18 cellular contexts compared by ENCODE assay signal in genomic region chr2:179446475-179447141, GRCh38.
DNase-seq lines count a peak whose midpoint lies in the region; ATAC-seq and TF ChIP-seq lines count a peak whose summit lies in the region.
"Had no signal": no experiment of that assay in that cellular context is flagged by ENCODE, and none has a peak within 500 bp of the region (broad histone marks: within the 10 kb centered on the region; RNA-seq: fewer than 3 reads in every experiment).

No MANE protein-coding gene starts in this region.

- TF ChIP-seq CTCF in GM23338 (conservative IDR thresholded peaks at IDR 0.05; ENCODE audit: low read depth in 2 of 2): no peak
- TF ChIP-seq CTCF in PC-3 (conservative IDR thresholded peaks at IDR 0.05; ENCODE audit: low read depth, low read length): no peak
- no peak for TF ChIP-seq CTCF in osteoblast (IDR thresholded peaks at IDR 0.05; ENCODE audit: extremely low read depth, low read depth, low read length)

- H3K36me3 Mint-ChIP-seq in GM23338 (ENCODE audit: low read depth): no peaks in the 10 kb centered on the region
- no peaks in the 10 kb centered on the region for H3K36me3 Mint-ChIP-seq in activated CD4-positive, alpha-beta T cell treated with anti-CD3 and anti-CD28 coated beads, Interleukin-2, amount 10 ng/mL, durations not matched to agents 7 days and 5 days (ENCODE audit: low read depth)
- H3K36me3 Mint-ChIP-seq: CD4-positive, alpha-beta memory T cell had no signal

- H3K27me3 Mint-ChIP-seq in GM23338 (ENCODE audit: insufficient read depth, low read depth, poor library complexity): peaks cover 3% of the 10 kb centered on the region
- H3K27me3 Mint-ChIP-seq in activated CD4-positive, alpha-beta T cell treated with anti-CD3 and anti-CD28 coated beads, Interleukin-2, amount 10 ng/mL, durations not matched to agents 7 days and 5 days: peaks cover 10% of the 10 kb centered on the region

- no peak overlapping the region for H3K4me2 ChIP-seq in GM23338
- H3K4me2 ChIP-seq in PC-3 (ENCODE audit: low read length): peak overlapping the region; percentile 56
- no peak overlapping the region for H3K4me2 ChIP-seq in osteoblast (ENCODE audit: insufficient read depth, low read length)

- no TSS peak for BruUV-seq in PC-3 (replicated peaks; lab: Mats Ljungman, UMichigan)

- H3K9me3 ChIP-seq in PC-3 (ENCODE audit: low read length) (no peaks in the 10 kb centered on the region), osteoblast (ENCODE audit: low read depth, low read length) (no peaks in the 10 kb centered on the region)

- H4K20me1 ChIP-seq in GM23338 (replicated peaks; ENCODE audit: insufficient read depth) (no peaks in the 10 kb centered on the region), PC-3 (ENCODE audit: low read length) (no peaks in the 10 kb centered on the region), osteoblast (ENCODE audit: insufficient read depth, low read length) (no peaks in the 10 kb centered on the region)

- H3K9me3 Mint-ChIP-seq in GM23338: 0 out of 3 replicates have a peak, but pooled peaks cover 6% of the 10 kb centered on the region
- H3K9me3 Mint-ChIP-seq in activated CD4-positive, alpha-beta T cell treated with anti-CD3 and anti-CD28 coated beads, Interleukin-2, amount 10 ng/mL, durations not matched to agents 7 days and 5 days: no peaks in the 10 kb centered on the region

- DNase-seq in GM23338 (ENCODE audit: low spot score): no peak
- DNase-seq in PC-3: peak; percentile 89
- DNase-seq in cerebellum (ENCODE audit: low spot score): peak; percentile 30
- DNase-seq in osteoblast (ENCODE audit: insufficient read length, low spot score, missing footprints): no peak
- DNase-seq in activated CD8-positive, alpha-beta memory T cell treated with anti-CD3 and anti-CD28 coated beads for 24 hours: no peak
- no peak for DNase-seq in activated CD4-positive, alpha-beta T cell treated with anti-CD3 and anti-CD28 coated beads, Interleukin-2, amount 10 ng/mL, durations not matched to agents 7 days and 5 days
- no peak for DNase-seq in HuH-7.5 (ENCODE audit: low spot score)
- DNase-seq: AML-193; CD4-positive, alpha-beta memory T cell; DMS79 treated with DMSO at 0.1 percent for 48 hours; GDM1; KG1; MM.1S; NCI-H1105; NCI-H1694 treated with DMSO at 0.1 percent for 48 hours; NCI-H69; Right ventricle myocardium superior had no signal

- intact Hi-C loops in PC-3 (cut with micrococcal nuclease): loop anchor here (5.0 kb wide), 2 partner anchors 126 to 241 kb away; no protein-coding TSS in a partner anchor

- H3K9ac ChIP-seq in PC-3 (ENCODE audit: low read length): no peak overlapping the region

- H3K4me1 ChIP-seq in GM23338 (ENCODE audit: insufficient read depth): peaks cover 50% of the 10 kb centered on the region
- peaks cover 28% of the 10 kb centered on the region for H3K4me1 ChIP-seq in PC-3 (ENCODE audit: insufficient read depth, low read length)
- no peaks in the 10 kb centered on the region for H3K4me1 ChIP-seq in osteoblast (ENCODE audit: insufficient read depth, low read length)

- no peak overlapping the region for H3K4me3 Mint-ChIP-seq in GM23338
- no peak overlapping the region for H3K4me3 Mint-ChIP-seq in activated CD4-positive, alpha-beta T cell treated with anti-CD3 and anti-CD28 coated beads, Interleukin-2, amount 10 ng/mL, durations not matched to agents 7 days and 5 days
- H3K4me3 Mint-ChIP-seq: CD4-positive, alpha-beta memory T cell had no signal

- H3K4me1 Mint-ChIP-seq in GM23338: peaks cover 41% of the 10 kb centered on the region
- no peaks in the 10 kb centered on the region for H3K4me1 Mint-ChIP-seq in activated CD4-positive, alpha-beta T cell treated with anti-CD3 and anti-CD28 coated beads, Interleukin-2, amount 10 ng/mL, durations not matched to agents 7 days and 5 days
- H3K4me1 Mint-ChIP-seq: CD4-positive, alpha-beta memory T cell had no signal

- POLR2A ChIA-PET in PC-3 (lab: Charles Lee; ENCODE audit: unreplicated experiment): interaction anchor here (0.6 kb wide), 3 partner anchors 34 to 867 kb away, joined by 3 to 7 read pairs (median 3); no protein-coding TSS in a partner anchor
- POLR2A ChIA-PET in activated CD4-positive, alpha-beta T cell treated with anti-CD3 and anti-CD28 coated beads, Interleukin-2, amount 10 ng/mL, durations not matched to agents 7 days and 5 days (lab: Charles Lee): no interaction called here

- CTCF ChIA-PET in PC-3 (lab: Charles Lee): no interaction called here
- CTCF ChIA-PET in activated CD4-positive, alpha-beta T cell treated with anti-CD3 and anti-CD28 coated beads, Interleukin-2, amount 10 ng/mL, durations not matched to agents 7 days and 5 days (lab: Charles Lee): no interaction called here

- no peaks in the 10 kb centered on the region for H3K9me2 ChIP-seq in GM23338 (ENCODE audit: insufficient read depth)
- H3K9me2 ChIP-seq in PC-3 (replicated peaks; ENCODE audit: low read length): no peaks in the 10 kb centered on the region

- H3K27me3 ChIP-seq in GM23338 (ENCODE audit: insufficient read depth) (no peaks in the 10 kb centered on the region), PC-3 (ENCODE audit: low read length) (no peaks in the 10 kb centered on the region), osteoblast (ENCODE audit: insufficient read depth, low read length) (no peaks in the 10 kb centered on the region)

- no peaks in the 10 kb centered on the region for H3F3A ChIP-seq in GM23338 (replicated peaks; ENCODE audit: low read depth)
- H3F3A ChIP-seq in PC-3 (ENCODE audit: low read length, unreplicated experiment): no peaks in the 10 kb centered on the region

- H2AFZ ChIP-seq in GM23338 (peak overlapping the region; percentile 28; the same call in 1 of the 2 replicates), PC-3 (ENCODE audit: low read length) (no peak overlapping the region), osteoblast (ENCODE audit: low read length) (peak overlapping the region; percentile 21)

- H3K36me3 ChIP-seq in GM23338 (ENCODE audit: insufficient read depth): no peaks in the 10 kb centered on the region
- H3K36me3 ChIP-seq in PC-3 (ENCODE audit: low read depth, low read length): no peaks in the 10 kb centered on the region
- no peaks in the 10 kb centered on the region for H3K36me3 ChIP-seq in osteoblast (ENCODE audit: insufficient read depth, low read length)

- H3K79me2 ChIP-seq in GM23338 (replicated peaks; ENCODE audit: insufficient read depth) (no peaks in the 10 kb centered on the region), PC-3 (ENCODE audit: low read length) (no peaks in the 10 kb centered on the region), osteoblast (ENCODE audit: insufficient read depth, low read length) (no peaks in the 10 kb centered on the region)

- no peak overlapping the region for H3K4me3 ChIP-seq in GM23338
- H3K4me3 ChIP-seq in PC-3 (ENCODE audit: low read length): no peak overlapping the region
- H3K4me3 ChIP-seq in osteoblast (ENCODE audit: insufficient read depth, low read length): no peak overlapping the region

- ATAC-seq in GM23338 (no peak), PC-3 (peak; percentile 94)
- ATAC-seq: HCT116 had no signal

- H3K27ac Mint-ChIP-seq in GM23338: peak overlapping the region; percentile 80
- H3K27ac Mint-ChIP-seq in activated CD4-positive, alpha-beta T cell treated with anti-CD3 and anti-CD28 coated beads, Interleukin-2, amount 10 ng/mL, durations not matched to agents 7 days and 5 days: no peak overlapping the region
- H3K27ac Mint-ChIP-seq: CD4-positive, alpha-beta memory T cell had no signal

- H3K27ac ChIP-seq in GM23338 (ENCODE audit: low read depth) (no peak overlapping the region), PC-3 (ENCODE audit: low read length) (peak overlapping the region; percentile 69), osteoblast (ENCODE audit: low read depth, low read length) (no peak overlapping the region)

TF ChIP-seq in GM23338, 12 proteins besides CTCF, POLR2A, EP300 and RAD21 (continues in another document):
- TF ChIP-seq POLR2AphosphoS5 (IDR thresholded peaks at IDR 0.05; ENCODE audit: low read depth) (no peak), EZH2 (IDR thresholded peaks at IDR 0.05; ENCODE audit: low read depth, unreplicated experiment) (no peak), JUNB (IDR thresholded peaks at IDR 0.05; ENCODE audit: unreplicated experiment) (no peak), EZH2phosphoT487 (IDR thresholded peaks at IDR 0.05; ENCODE audit: unreplicated experiment) (no peak), NANOG (IDR thresholded peaks at IDR 0.05; ENCODE audit: borderline replicate concordance) (no peak), CREB1 (CRISPR knock-in tag; IDR thresholded peaks at IDR 0.05; ENCODE audit: low read depth) (no peak)

Comparison
In these comparisons a context has a peak if more than half of its experiments do, and no peak if none do; other contexts are left out.
1. DNase-seq: peak in PC-3 (single experiment) and cerebellum (single experiment); none in GM23338 (single experiment), osteoblast (single experiment), activated CD8-positive, alpha-beta memory T cell treated with anti-CD3 and anti-CD28 coated beads for 24 hours (single experiment), activated CD4-positive, alpha-beta T cell treated with anti-CD3 and anti-CD28 coated beads, Interleukin-2, amount 10 ng/mL, durations not matched to agents 7 days and 5 days (single experiment) and HuH-7.5 (single experiment).